ENCODE assay signal across 1 cellular context in the genomic region with DNA sequence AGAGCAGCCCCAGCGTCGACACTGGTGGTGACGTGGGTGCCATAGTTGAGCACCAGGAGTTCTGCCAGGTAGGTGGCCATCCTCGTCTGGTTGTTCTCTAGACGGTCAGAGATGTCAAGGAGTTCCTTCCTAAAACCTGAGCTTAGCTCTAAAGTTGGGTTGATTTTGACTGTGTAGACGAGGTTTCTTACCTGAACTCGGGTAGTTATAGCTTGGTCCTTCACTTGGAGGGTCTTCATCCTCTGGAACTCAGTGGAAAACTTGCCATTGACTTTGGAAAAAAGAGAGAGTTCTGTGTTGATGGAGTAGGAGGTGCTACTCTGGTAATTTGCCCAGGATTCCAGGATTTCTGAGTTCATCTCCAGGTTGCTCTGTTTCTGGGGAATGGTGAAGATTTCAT.
TF ChIP-seq lines count a peak whose summit lies in the region.

No MANE protein-coding gene starts in this region.

TF ChIP-seq in HepG2, 621 proteins besides CTCF, POLR2A, EP300 and RAD21:
- TF ChIP-seq CC2D1A (CRISPR knock-in tag; IDR thresholded peaks at IDR 0.05) (no peak), ZNF329 (CRISPR knock-in tag; IDR thresholded peaks at IDR 0.05; ENCODE audit: low read depth) (no peak), ELF4 (CRISPR knock-in tag; IDR thresholded peaks at IDR 0.05; ENCODE audit: borderline replicate concordance) (no peak), KAT8 (CRISPR knock-in tag; IDR thresholded peaks at IDR 0.05) (no peak), SMAD3 (CRISPR knock-in tag; IDR thresholded peaks at IDR 0.05) (no peak), HNF4G (IDR thresholded peaks at IDR 0.05; ENCODE audit: borderline replicate concordance, low read depth, low read length) (no peak), HNF4G (CRISPR knock-in tag; IDR thresholded peaks at IDR 0.05; ENCODE audit: borderline replicate concordance, low read depth) (no peak), KLF11 (CRISPR knock-in tag; IDR thresholded peaks at IDR 0.05) (no peak), NBN (conservative IDR thresholded peaks at IDR 0.05) (no peak), ZNF678 (CRISPR knock-in tag; IDR thresholded peaks at IDR 0.05) (no peak), ZFP41 (CRISPR knock-in tag; IDR thresholded peaks at IDR 0.05; ENCODE audit: borderline replicate concordance) (no peak)
- TF ChIP-seq, protein P1, sequence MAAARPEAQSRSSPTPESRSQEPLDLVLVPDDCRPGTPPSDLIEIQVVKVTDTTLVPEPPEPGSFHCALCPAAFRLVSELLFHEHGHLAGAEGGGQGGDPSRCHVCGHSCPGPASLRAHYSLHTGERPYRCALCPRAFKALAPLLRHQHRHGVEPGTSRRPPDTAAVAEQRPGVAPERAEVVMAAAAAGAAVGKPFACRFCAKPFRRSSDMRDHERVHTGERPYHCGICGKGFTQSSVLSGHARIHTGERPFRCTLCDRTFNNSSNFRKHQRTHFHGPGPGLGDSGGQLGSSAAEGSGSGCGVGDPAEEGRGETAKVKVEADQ (CRISPR knock-in tag; IDR thresholded peaks at IDR 0.05; ENCODE audit: borderline replicate concordance): no peak
- TF ChIP-seq, protein P2, sequence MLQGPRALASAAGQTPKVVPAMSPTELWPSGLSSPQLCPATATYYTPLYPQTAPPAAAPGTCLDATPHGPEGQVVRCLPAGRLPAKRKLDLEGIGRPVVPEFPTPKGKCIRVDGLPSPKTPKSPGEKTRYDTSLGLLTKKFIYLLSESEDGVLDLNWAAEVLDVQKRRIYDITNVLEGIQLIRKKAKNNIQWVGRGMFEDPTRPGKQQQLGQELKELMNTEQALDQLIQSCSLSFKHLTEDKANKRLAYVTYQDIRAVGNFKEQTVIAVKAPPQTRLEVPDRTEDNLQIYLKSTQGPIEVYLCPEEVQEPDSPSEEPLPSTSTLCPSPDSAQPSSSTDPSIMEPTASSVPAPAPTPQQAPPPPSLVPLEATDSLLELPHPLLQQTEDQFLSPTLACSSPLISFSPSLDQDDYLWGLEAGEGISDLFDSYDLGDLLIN (CRISPR knock-in tag; IDR thresholded peaks at IDR 0.05; ENCODE audit: borderline replicate concordance): no peak
- TF ChIP-seq, protein P3, sequence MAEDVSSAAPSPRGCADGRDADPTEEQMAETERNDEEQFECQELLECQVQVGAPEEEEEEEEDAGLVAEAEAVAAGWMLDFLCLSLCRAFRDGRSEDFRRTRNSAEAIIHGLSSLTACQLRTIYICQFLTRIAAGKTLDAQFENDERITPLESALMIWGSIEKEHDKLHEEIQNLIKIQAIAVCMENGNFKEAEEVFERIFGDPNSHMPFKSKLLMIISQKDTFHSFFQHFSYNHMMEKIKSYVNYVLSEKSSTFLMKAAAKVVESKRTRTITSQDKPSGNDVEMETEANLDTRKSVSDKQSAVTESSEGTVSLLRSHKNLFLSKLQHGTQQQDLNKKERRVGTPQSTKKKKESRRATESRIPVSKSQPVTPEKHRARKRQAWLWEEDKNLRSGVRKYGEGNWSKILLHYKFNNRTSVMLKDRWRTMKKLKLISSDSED (CRISPR knock-in tag; IDR thresholded peaks at IDR 0.05): no peak
